In genomic region chr5:18744441-18744840, GRCh38 we compare ENCODE assay signal across 10 cellular contexts.
DNase-seq lines count a peak whose midpoint lies in the region; ATAC-seq lines count a peak whose summit lies in the region.
"Had no signal": no experiment of that assay in that cellular context is flagged by ENCODE, and none has a peak within 500 bp of the region (broad histone marks: within the 10 kb centered on the region; RNA-seq: fewer than 3 reads in every experiment).

No MANE protein-coding gene starts in this region.

- H3K4me3 Mint-ChIP-seq in activated CD8-positive, alpha-beta memory T cell treated with anti-CD3 and anti-CD28 coated beads, Interleukin-2, amount 10 ng/mL, durations not matched to agents 7 days and 5 days, result peak overlapping the region; percentile 82
- H3K4me3 Mint-ChIP-seq in activated CD4-positive, alpha-beta memory T cell treated with anti-CD3 and anti-CD28 coated beads for 36 hours, result peak overlapping the region; percentile 85
- H3K4me3 Mint-ChIP-seq in stimulated activated effector memory CD8-positive, alpha-beta T cell treated with anti-CD3 and anti-CD28 coated beads, Interleukin-12 subunit alpha, Interleukin-12 subunit beta, amount 100 ng/mL, for 72 hours, result peak overlapping the region; percentile 85
- H3K4me3 Mint-ChIP-seq: brain had no signal

- POLR2A ChIA-PET in activated CD4-positive, alpha-beta memory T cell treated with anti-CD3 and anti-CD28 coated beads for 36 hours (lab: Charles Lee), result no interaction called here

- peak; percentile 62 for DNase-seq in activated CD8-positive, alpha-beta memory T cell treated with anti-CD3 and anti-CD28 coated beads, Interleukin-2, amount 10 ng/mL, durations not matched to agents 7 days and 5 days
- DNase-seq in activated CD8-positive, alpha-beta memory T cell treated with anti-CD3 and anti-CD28 coated beads, Interleukin-2, amount 50 U/mL, for 48 hours, result no peak
- DNase-seq in activated CD4-positive, alpha-beta memory T cell treated with anti-CD3 and anti-CD28 coated beads for 36 hours, result peak; percentile 56
- peak in 1 of 2 donors; percentile 60 for DNase-seq in stimulated activated effector memory CD8-positive, alpha-beta T cell treated with anti-CD3 and anti-CD28 coated beads, Interleukin-12 subunit alpha, Interleukin-12 subunit beta, amount 100 ng/mL, for 72 hours (ENCODE audit: low spot score in 2 of 2)
- no peak for DNase-seq in NCI-H2196 (lab: John Stamatoyannopoulos, UW; ENCODE audit: unreplicated experiment)
- no peak for DNase-seq in cardiac septum (ENCODE audit: low spot score)
- DNase-seq in HuH-7 (ENCODE audit: low spot score), result no peak
- DNase-seq: occipital lobe had no signal

- intact Hi-C loops in activated CD4-positive, alpha-beta memory T cell treated with anti-CD3 and anti-CD28 coated beads for 36 hours (cut with micrococcal nuclease), result no loop called here
- intact Hi-C loops in cardiac septum (cut with DNase I), result no loop called here

- CTCF ChIA-PET in activated CD8-positive, alpha-beta memory T cell treated with anti-CD3 and anti-CD28 coated beads, Interleukin-2, amount 10 ng/mL, durations not matched to agents 7 days and 5 days (lab: Charles Lee), result interaction anchor here (1.5 kb wide), 1 partner anchor 10 kb away, joined by 3 read pairs; no protein-coding TSS in a partner anchor
- CTCF ChIA-PET in activated CD4-positive, alpha-beta memory T cell treated with anti-CD3 and anti-CD28 coated beads for 36 hours (lab: Charles Lee), result no interaction called here

- no peaks in the 10 kb centered on the region for H3K27me3 Mint-ChIP-seq in activated CD8-positive, alpha-beta memory T cell treated with anti-CD3 and anti-CD28 coated beads, Interleukin-2, amount 10 ng/mL, durations not matched to agents 7 days and 5 days
- no peaks in the 10 kb centered on the region for H3K27me3 Mint-ChIP-seq in activated CD4-positive, alpha-beta memory T cell treated with anti-CD3 and anti-CD28 coated beads for 36 hours
- H3K27me3 Mint-ChIP-seq: brain had no signal

- H3K36me3 Mint-ChIP-seq in activated CD8-positive, alpha-beta memory T cell treated with anti-CD3 and anti-CD28 coated beads, Interleukin-2, amount 10 ng/mL, durations not matched to agents 7 days and 5 days, result peaks cover 25% of the 10 kb centered on the region
- peaks cover 5% of the 10 kb centered on the region for H3K36me3 Mint-ChIP-seq in activated CD4-positive, alpha-beta memory T cell treated with anti-CD3 and anti-CD28 coated beads for 36 hours
- H3K36me3 Mint-ChIP-seq in stimulated activated effector memory CD8-positive, alpha-beta T cell treated with anti-CD3 and anti-CD28 coated beads, Interleukin-12 subunit alpha, Interleukin-12 subunit beta, amount 100 ng/mL, for 72 hours, result peaks cover 17% of the 10 kb centered on the region
- H3K36me3 Mint-ChIP-seq: brain had no signal

- peaks cover 59% of the 10 kb centered on the region for H3K4me1 Mint-ChIP-seq in activated CD8-positive, alpha-beta memory T cell treated with anti-CD3 and anti-CD28 coated beads, Interleukin-2, amount 10 ng/mL, durations not matched to agents 7 days and 5 days
- H3K4me1 Mint-ChIP-seq in activated CD4-positive, alpha-beta memory T cell treated with anti-CD3 and anti-CD28 coated beads for 36 hours (ENCODE audit: low read depth), result peaks cover 59% of the 10 kb centered on the region
- peaks cover 63% of the 10 kb centered on the region for H3K4me1 Mint-ChIP-seq in stimulated activated effector memory CD8-positive, alpha-beta T cell treated with anti-CD3 and anti-CD28 coated beads, Interleukin-12 subunit alpha, Interleukin-12 subunit beta, amount 100 ng/mL, for 72 hours
- H3K4me1 Mint-ChIP-seq: brain had no signal

- H3K27ac Mint-ChIP-seq in activated CD8-positive, alpha-beta memory T cell treated with anti-CD3 and anti-CD28 coated beads, Interleukin-2, amount 10 ng/mL, durations not matched to agents 7 days and 5 days, result peak overlapping the region; percentile 92
- H3K27ac Mint-ChIP-seq in activated CD4-positive, alpha-beta memory T cell treated with anti-CD3 and anti-CD28 coated beads for 36 hours, result peak overlapping the region; percentile 84
- H3K27ac Mint-ChIP-seq in stimulated activated effector memory CD8-positive, alpha-beta T cell treated with anti-CD3 and anti-CD28 coated beads, Interleukin-12 subunit alpha, Interleukin-12 subunit beta, amount 100 ng/mL, for 72 hours, result peak overlapping the region; percentile 94
- H3K27ac Mint-ChIP-seq: brain had no signal

- ATAC-seq in activated CD8-positive, alpha-beta memory T cell treated with anti-CD3 and anti-CD28 coated beads, Interleukin-2, amount 10 ng/mL, durations not matched to agents 7 days and 5 days, result peak; percentile 53
- peak; percentile 2 for ATAC-seq in HG03066 (IDR thresholded peaks at IDR 0.05; ENCODE audit: low read depth, unreplicated experiment)
- ATAC-seq in stimulated activated effector memory CD8-positive, alpha-beta T cell treated with anti-CD3 and anti-CD28 coated beads, Interleukin-12 subunit alpha, Interleukin-12 subunit beta, amount 100 ng/mL, for 72 hours, result peak; percentile 79

- H3K9me3 Mint-ChIP-seq in activated CD8-positive, alpha-beta memory T cell treated with anti-CD3 and anti-CD28 coated beads, Interleukin-2, amount 10 ng/mL, durations not matched to agents 7 days and 5 days (ENCODE audit: low read depth), result no peaks in the 10 kb centered on the region
- H3K9me3 Mint-ChIP-seq in activated CD4-positive, alpha-beta memory T cell treated with anti-CD3 and anti-CD28 coated beads for 36 hours, result peaks cover 9% of the 10 kb centered on the region
- no peaks in the 10 kb centered on the region for H3K9me3 Mint-ChIP-seq in stimulated activated effector memory CD8-positive, alpha-beta T cell treated with anti-CD3 and anti-CD28 coated beads, Interleukin-12 subunit alpha, Interleukin-12 subunit beta, amount 100 ng/mL, for 72 hours

Comparison
In these comparisons a context has a peak if more than half of its experiments do, and no peak if none do; other contexts are left out.
1. DNase-seq: peak in activated CD8-positive, alpha-beta memory T cell treated with anti-CD3 and anti-CD28 coated beads, Interleukin-2, amount 10 ng/mL, durations not matched to agents 7 days and 5 days (single experiment) and activated CD4-positive, alpha-beta memory T cell treated with anti-CD3 and anti-CD28 coated beads for 36 hours (single experiment); none in activated CD8-positive, alpha-beta memory T cell treated with anti-CD3 and anti-CD28 coated beads, Interleukin-2, amount 50 U/mL, for 48 hours (single experiment), NCI-H2196 (single experiment), cardiac septum (single experiment) and HuH-7 (single experiment).
2. ATAC-seq: peak in every context shown above with its lines; median percentile 79 in stimulated activated effector memory CD8-positive, alpha-beta T cell treated with anti-CD3 and anti-CD28 coated beads, Interleukin-12 subunit alpha, Interleukin-12 subunit beta, amount 100 ng/mL, for 72 hours; 53 in activated CD8-positive, alpha-beta memory T cell treated with anti-CD3 and anti-CD28 coated beads, Interleukin-2, amount 10 ng/mL, durations not matched to agents 7 days and 5 days; 2 in HG03066.
3. Peak in every context shown above with its lines, with median percentiles within 50 percentile points of each other: H3K27ac Mint-ChIP-seq and H3K4me3 Mint-ChIP-seq.